ENCODE assay signal across 17 cellular contexts in the genomic region with DNA sequence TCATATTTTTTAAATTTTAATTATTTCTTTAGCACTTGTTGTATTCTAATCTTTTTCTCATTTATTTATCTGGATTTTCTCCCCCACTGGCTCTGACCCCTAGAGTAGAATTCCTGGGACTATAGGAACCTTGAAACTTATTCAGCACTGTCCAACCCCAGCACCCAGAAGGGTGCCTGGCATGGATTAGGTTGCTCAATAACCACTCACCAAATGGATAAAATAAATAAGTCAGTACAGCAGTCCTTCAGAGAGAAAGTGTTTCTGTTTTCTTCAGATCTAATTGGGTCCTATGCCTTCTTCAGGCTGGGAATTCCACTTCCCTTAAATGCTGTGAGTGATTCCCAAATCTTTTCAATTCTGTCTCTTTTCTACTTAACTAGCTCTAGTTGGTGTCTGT.
DNase-seq lines count a peak whose midpoint lies in the region; ATAC-seq and TF ChIP-seq lines count a peak whose summit lies in the region.
"Had no signal": no experiment of that assay in that cellular context is flagged by ENCODE, and none has a peak within 500 bp of the region (broad histone marks: within the 10 kb centered on the region; RNA-seq: fewer than 3 reads in every experiment).

No MANE protein-coding gene starts in this region.

- peaks cover 48% of the 10 kb centered on the region for H3K4me1 Mint-ChIP-seq in glutamatergic neuron (ENCODE audit: low read depth, unreplicated experiment)
- H3K4me1 Mint-ChIP-seq: CD4-positive, alpha-beta memory T cell had no signal

- no peaks in the 10 kb centered on the region for H3K36me3 Mint-ChIP-seq in glutamatergic neuron (ENCODE audit: unreplicated experiment)
- H3K36me3 Mint-ChIP-seq: CD14-positive monocyte; CD4-positive, alpha-beta memory T cell had no signal

- peak; percentile 33 to 78 (median 64) for ATAC-seq in right lobe of liver
- ATAC-seq: A549 had no signal

- H3K4me1 ChIP-seq in cardiac muscle cell (ENCODE audit: low read depth) (peaks cover 88% of the 10 kb centered on the region), right atrium auricular region (peaks cover 0 to 7% of the 10 kb centered on the region in 2 donors), right lobe of liver (no peaks in the 10 kb centered on the region)
- H3K4me1 ChIP-seq: A549 had no signal

- no peaks in the 10 kb centered on the region for H3K9me3 Mint-ChIP-seq in glutamatergic neuron (ENCODE audit: unreplicated experiment)
- H3K9me3 Mint-ChIP-seq: CD4-positive, alpha-beta memory T cell had no signal

- H3K27me3 ChIP-seq in cardiac muscle cell (no peaks in the 10 kb centered on the region), right atrium auricular region (no peaks in the 10 kb centered on the region), right lobe of liver (no peaks in the 10 kb centered on the region)
- H3K27me3 ChIP-seq: BLaER1 had no signal

- H3K9me3 ChIP-seq in cardiac muscle cell (ENCODE audit: low read depth) = no peaks in the 10 kb centered on the region
- no peaks in the 10 kb centered on the region for H3K9me3 ChIP-seq in right atrium auricular region
- no peaks in the 10 kb centered on the region for H3K9me3 ChIP-seq in right lobe of liver
- H3K9me3 ChIP-seq: A549, BLaER1 had no signal

- no peaks in the 10 kb centered on the region for H3K36me3 ChIP-seq in cardiac muscle cell
- no peaks in the 10 kb centered on the region for H3K36me3 ChIP-seq in right atrium auricular region
- H3K36me3 ChIP-seq in right lobe of liver = no peaks in the 10 kb centered on the region
- H3K36me3 ChIP-seq: BLaER1 had no signal

- H3K4me3 ChIP-seq in cardiac muscle cell (no peak overlapping the region), right atrium auricular region (no peak overlapping the region), right lobe of liver (no peak overlapping the region)
- H3K4me3 ChIP-seq: A549, BLaER1 had no signal

- TF ChIP-seq CTCF in cardiac muscle cell (IDR thresholded peaks at IDR 0.05; ENCODE audit: low read depth, low read length) = no peak
- TF ChIP-seq CTCF in right atrium auricular region (IDR thresholded peaks at IDR 0.05) = no peak
- no peak for TF ChIP-seq CTCF in glutamatergic neuron (IDR thresholded peaks at IDR 0.05; ENCODE audit: partially characterized antibody, unreplicated experiment)
- TF ChIP-seq CTCF in right lobe of liver (IDR thresholded peaks at IDR 0.05) = no peak

- H3K27ac Mint-ChIP-seq in glutamatergic neuron (ENCODE audit: unreplicated experiment) = peak overlapping the region; percentile 54
- H3K27ac Mint-ChIP-seq: CD14-positive monocyte; CD4-positive, alpha-beta memory T cell had no signal

- H3K27ac ChIP-seq in cardiac muscle cell (peak overlapping the region; percentile 84), right atrium auricular region (no peak overlapping the region), right lobe of liver (no peak overlapping the region)
- H3K27ac ChIP-seq: 22Rv1, A549, BLaER1 had no signal

- no peaks in the 10 kb centered on the region for H3K27me3 Mint-ChIP-seq in glutamatergic neuron (ENCODE audit: unreplicated experiment)
- H3K27me3 Mint-ChIP-seq: CD4-positive, alpha-beta memory T cell had no signal

- H3K4me3 Mint-ChIP-seq in glutamatergic neuron (ENCODE audit: unreplicated experiment) = no peak overlapping the region
- H3K4me3 Mint-ChIP-seq: CD14-positive monocyte; CD4-positive, alpha-beta memory T cell had no signal

- intact Hi-C loops in right lobe of liver (cut with DNase I) = no loop called here

- TF ChIP-seq POLR2A in right lobe of liver (IDR thresholded peaks at IDR 0.05) = no peak

- DNase-seq in cardiac muscle cell (ENCODE audit: low read depth in 1 of 2, low spot score in 1 of 2) = no peak
- no peak for DNase-seq in right atrium auricular region (ENCODE audit: low spot score)
- DNase-seq in glutamatergic neuron = no peak
- no peak for DNase-seq in right lobe of liver
- DNase-seq in inferior parietal cortex (ENCODE audit: extremely low spot score) = no peak
- DNase-seq in NCI-H146 (lab: John Stamatoyannopoulos, UW) = no peak
- DNase-seq in NCI-H2107 treated with DMSO at 0.1 percent for 48 hours (lab: John Stamatoyannopoulos, UW; ENCODE audit: unreplicated experiment) = no peak
- DNase-seq: CD4-positive, alpha-beta memory T cell; DMS153; DMS79; GDM1; GOT3; H7 had no signal
